8 cellular contexts compared by ENCODE assay signal in the genomic region with DNA sequence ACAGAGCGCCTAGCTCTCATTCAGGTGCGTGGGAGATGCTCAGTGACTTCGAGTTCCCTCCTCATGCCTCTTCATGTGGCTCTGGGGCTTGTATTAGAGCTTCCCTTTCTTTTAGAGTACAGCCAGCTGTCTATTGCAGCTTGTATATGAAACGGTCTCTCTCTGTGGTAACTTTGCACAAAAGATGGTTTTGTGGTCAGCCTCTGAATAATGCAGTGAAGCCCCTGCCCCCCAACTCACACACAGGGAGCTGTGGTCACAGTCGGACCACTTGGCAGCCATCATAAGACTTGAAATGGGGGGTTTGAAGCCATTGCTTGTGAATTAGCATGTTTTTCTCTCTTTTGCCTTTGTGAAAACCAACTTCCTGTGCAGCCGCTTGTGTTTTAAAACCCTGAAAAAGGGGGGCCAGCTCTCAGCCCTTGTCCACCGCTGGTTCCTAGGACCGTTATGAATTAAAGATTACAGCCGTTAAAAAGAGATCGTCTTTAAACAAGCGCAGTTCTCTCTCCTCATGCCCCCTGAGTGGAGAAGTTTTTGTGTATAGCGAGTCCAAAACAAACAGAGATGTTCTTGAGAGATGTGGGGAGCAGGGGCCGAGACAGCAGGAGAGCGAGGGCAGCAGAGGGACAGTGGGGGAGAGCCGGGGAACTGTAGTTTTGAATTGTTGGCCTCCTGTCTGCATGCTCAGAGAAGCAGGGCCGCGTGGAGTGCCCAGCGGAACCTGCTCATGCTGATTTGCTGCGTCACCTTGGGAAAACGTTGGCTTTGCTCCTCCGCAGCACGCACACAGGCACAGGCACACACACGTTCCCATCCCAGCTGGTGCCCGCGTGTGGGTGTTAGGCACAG.
DNase-seq lines count a peak whose midpoint lies in the region; ATAC-seq and TF ChIP-seq lines count a peak whose summit lies in the region.

No MANE protein-coding gene starts in this region.

- H3K4me2 ChIP-seq in DND-41 (ENCODE audit: insufficient read depth, low read length) (peak overlapping the region; percentile 57), mesendoderm (ENCODE audit: low read length) (no peak overlapping the region)

- H3K4ac ChIP-seq in mesendoderm (ENCODE audit: low read depth, low read length), result no peak overlapping the region

- H3K23ac ChIP-seq in mesendoderm (ENCODE audit: low read length), result no peak overlapping the region

- no peak overlapping the region for H3K18ac ChIP-seq in mesendoderm (ENCODE audit: low read length)

- H4K8ac ChIP-seq in mesendoderm (ENCODE audit: low read depth, low read length), result no peak overlapping the region

- H3K27ac ChIP-seq in DND-41 (ENCODE audit: low read length), result peak overlapping the region; percentile 97
- no peak overlapping the region for H3K27ac ChIP-seq in mesendoderm (ENCODE audit: low read depth, low read length)

- no peaks in the 10 kb centered on the region for H3K9me3 ChIP-seq in DND-41 (ENCODE audit: insufficient read depth, low read length, severe bottlenecking)

- no peak overlapping the region for H2AK5ac ChIP-seq in mesendoderm (ENCODE audit: low read length)

- WGBS in mesendoderm (ENCODE audit: extremely low coverage, insufficient coverage, low lambda C conversion rate), result no CpG with 5 or more reads among the region's 25 CpGs

- H3K36me3 ChIP-seq in DND-41 (ENCODE audit: insufficient read depth, low read length), result peaks cover 67% of the 10 kb centered on the region
- H3K36me3 ChIP-seq in mesendoderm (ENCODE audit: control insufficient read depth, insufficient read depth, low read length), result no peaks in the 10 kb centered on the region

- ATAC-seq in DND-41 (ENCODE audit: insufficient read depth, low read depth) (peak; percentile 83), GM21360 (IDR thresholded peaks at IDR 0.05; ENCODE audit: unreplicated experiment) (peak; percentile 65), HG03571 (IDR thresholded peaks at IDR 0.05; ENCODE audit: unreplicated experiment) (peak; percentile 71)

- H4K20me1 ChIP-seq in DND-41 (ENCODE audit: insufficient read depth, low read length), result no peaks in the 10 kb centered on the region

- peak overlapping the region in 1 of 2 experiments; percentile 38; a peak in 1 of 4 replicates for H3K4me3 ChIP-seq in DND-41 (ENCODE audit: low read depth in 1 of 2, low read length in 2 of 2)
- H3K4me3 ChIP-seq in mesendoderm (ENCODE audit: low read length), result no peak overlapping the region

- no peak overlapping the region for H3K56ac ChIP-seq in mesendoderm (ENCODE audit: low read length)

- no peak overlapping the region for H2BK120ac ChIP-seq in mesendoderm (ENCODE audit: low read depth, low read length)

- no peak overlapping the region for H2AFZ ChIP-seq in DND-41 (ENCODE audit: low read depth, low read length)

- no peak overlapping the region for H2BK5ac ChIP-seq in mesendoderm (ENCODE audit: low read length)

- no peak overlapping the region for H4K5ac ChIP-seq in mesendoderm (ENCODE audit: low read length)

- DNase-seq in DND-41, result peak; percentile 96
- DNase-seq in activated naive CD4-positive, alpha-beta T cell treated with Interleukin-2 at 50 U/mL for 16 hours, result peak; percentile 26
- DNase-seq in medulla oblongata (ENCODE audit: extremely low spot score), result peak; percentile 55
- DNase-seq in mesendoderm, result no peak
- no peak for DNase-seq in NCI-H510A (lab: John Stamatoyannopoulos, UW)
- DNase-seq in GM19240 (ENCODE audit: insufficient read length, low spot score), result no peak

- peak overlapping the region; percentile 68 for H3K9ac ChIP-seq in DND-41 (ENCODE audit: low read depth, low read length)
- no peak overlapping the region for H3K9ac ChIP-seq in mesendoderm (ENCODE audit: low read length)

- no peak overlapping the region for H2BK15ac ChIP-seq in mesendoderm (replicated peaks; ENCODE audit: low read depth)

- H3K27me3 ChIP-seq in DND-41 (ENCODE audit: insufficient read depth, low read length, poor library complexity), result no peaks in the 10 kb centered on the region
- no peaks in the 10 kb centered on the region for H3K27me3 ChIP-seq in mesendoderm (ENCODE audit: insufficient read depth, low read length, poor library complexity)

- H3K79me1 ChIP-seq in mesendoderm (ENCODE audit: low read length), result no peaks in the 10 kb centered on the region

- H3K79me2 ChIP-seq in DND-41 (ENCODE audit: insufficient read depth, low read length) (peaks cover 88% of the 10 kb centered on the region), mesendoderm (ENCODE audit: control insufficient read depth, insufficient read depth, low read length) (no peaks in the 10 kb centered on the region)

- TF ChIP-seq CTCF in DND-41 (IDR thresholded peaks at IDR 0.05; ENCODE audit: borderline replicate concordance, extremely low read depth, low read length, poor library complexity, severe bottlenecking), result no peak

- H3K4me1 ChIP-seq in DND-41 (ENCODE audit: insufficient read depth, low read length) (peaks cover 93% of the 10 kb centered on the region), mesendoderm (ENCODE audit: control insufficient read depth, low read depth, low read length) (peaks cover 1% of the 10 kb centered on the region)

Comparison
In these comparisons a context has a peak if more than half of its experiments do, and no peak if none do; other contexts are left out.
1. DNase-seq: peak in DND-41 (single experiment), activated naive CD4-positive, alpha-beta T cell treated with Interleukin-2 at 50 U/mL for 16 hours (single experiment) and medulla oblongata (single experiment); none in mesendoderm (single experiment), NCI-H510A (single experiment) and GM19240 (single experiment).
2. Peak in every context shown above with its lines, with median percentiles within 50 percentile points of each other: ATAC-seq.